ENCODE assay signal across 24 cellular contexts in the genomic region with DNA sequence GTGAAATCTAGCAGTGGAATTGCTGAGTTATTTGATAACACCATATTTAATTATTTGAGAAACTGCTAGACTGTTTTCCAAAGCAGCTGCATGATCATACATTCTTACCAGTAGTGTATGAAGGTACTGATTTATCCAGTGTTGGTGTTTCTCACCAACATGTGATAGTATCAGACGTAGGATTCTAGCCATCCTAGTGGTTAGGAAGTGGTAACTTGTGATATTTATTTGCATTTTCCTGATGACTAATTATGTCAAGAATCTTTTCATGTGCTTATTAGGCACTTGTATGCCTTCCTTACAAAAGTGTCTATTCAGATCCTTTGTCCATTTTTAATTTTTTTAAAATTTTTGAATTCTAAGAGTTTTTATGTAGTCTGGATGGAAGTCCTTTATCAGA. TPM values are rescaled to one million over a fixed set of nuclear protein-coding genes. Genes with fewer than 3 reads are reported as not detected.
DNase-seq lines count a peak whose midpoint lies in the region; ATAC-seq, FAIRE-seq and TF ChIP-seq lines count a peak whose summit lies in the region.
"Had no signal": no experiment of that assay in that cellular context is flagged by ENCODE, and none has a peak within 500 bp of the region (broad histone marks: within the 10 kb centered on the region; RNA-seq: fewer than 3 reads in every experiment).

No MANE protein-coding gene starts in this region.

- H3K9me3 ChIP-seq in keratinocyte (ENCODE audit: control insufficient read depth, low read depth, low read length) (no peaks in the 10 kb centered on the region), kidney (ENCODE audit: control insufficient read depth in 1 of 2, low read length in 2 of 2) (no peaks in the 10 kb centered on the region)
- H3K9me3 ChIP-seq: Peyer's patch, SJSA1 had no signal

- intact Hi-C loops in kidney (cut with DNase I), result no loop called here

- H3K79me2 ChIP-seq in keratinocyte (ENCODE audit: control insufficient read depth, insufficient read depth, low read length), result no peaks in the 10 kb centered on the region

- no peaks in the 10 kb centered on the region for H3K27me3 ChIP-seq in keratinocyte (ENCODE audit: control insufficient read depth, extremely low read depth, insufficient read depth, low read length)
- H3K27me3 ChIP-seq: Peyer's patch, SJSA1 had no signal

- H3K9ac ChIP-seq in keratinocyte (ENCODE audit: control insufficient read depth, extremely low read depth, insufficient read depth, low read length), result no peak overlapping the region
- no peak overlapping the region for H3K9ac ChIP-seq in kidney (ENCODE audit: low read length in 2 of 2)

- H3K27ac ChIP-seq in keratinocyte (ENCODE audit: control insufficient read depth, insufficient read depth, low read length) (no peak overlapping the region), kidney (ENCODE audit: low read depth in 2 of 2, low read length in 2 of 2) (no peak overlapping the region)
- H3K27ac ChIP-seq: Peyer's patch, SJSA1 had no signal

- dilution Hi-C loops in keratinocyte (cut with MboI; ENCODE audit: extremely low pct_ligation_motif_present, low sequenced_read_pairs), result no loop called here

- peaks cover 2% of the 10 kb centered on the region for H3K4me1 ChIP-seq in keratinocyte (ENCODE audit: control insufficient read depth, extremely low read depth, insufficient read depth, low read length)
- H3K4me1 ChIP-seq in kidney (ENCODE audit: control insufficient read depth in 1 of 2, insufficient read depth in 1 of 2, low read depth in 1 of 2, low read length in 2 of 2), result no peaks in the 10 kb centered on the region
- H3K4me1 ChIP-seq: Peyer's patch, SJSA1 had no signal

- no peaks in the 10 kb centered on the region for H3K36me3 ChIP-seq in keratinocyte (ENCODE audit: control insufficient read depth in 2 of 2, extremely low read depth in 1 of 2, insufficient read depth in 2 of 2, low read length in 2 of 2)
- H3K36me3 ChIP-seq in kidney (ENCODE audit: control insufficient read depth in 1 of 2, insufficient read depth in 2 of 2, low read length in 2 of 2), result no peaks in the 10 kb centered on the region
- H3K36me3 ChIP-seq: Peyer's patch, SJSA1 had no signal

- H3K4me3 ChIP-seq in choroid plexus epithelial cell (ENCODE audit: low read depth, low read length) (no peak overlapping the region), keratinocyte (ENCODE audit: control insufficient read depth in 2 of 3, extremely low read depth in 1 of 3, insufficient read depth in 2 of 3, low read depth in 1 of 3, low read length in 3 of 3) (no peak overlapping the region), kidney (ENCODE audit: low read length in 2 of 2) (no peak overlapping the region)
- H3K4me3 ChIP-seq: Peyer's patch, SJSA1 had no signal

- DNase-seq in A172 (ENCODE audit: low spot score) (peak; percentile 57), RPMI7951 (ENCODE audit: low read depth) (peak; percentile 13), choroid plexus epithelial cell (ENCODE audit: low read depth) (peak; percentile 39), keratinocyte (ENCODE audit: low read depth, low spot score) (no peak), kidney (no peak), SW480 (ENCODE audit: low spot score) (no peak)
- DNase-seq: EL, KG1, MV-4-11, NCI-H1105 treated with DMSO at 0.1 percent for 48 hours, NCI-H1694, NCI-H2081, NCI-H2171, NCI-H345, NCI-H524, NCI-H774, Peyer's patch had no signal

- no peaks in the 10 kb centered on the region for H3K9me1 ChIP-seq in keratinocyte (ENCODE audit: control insufficient read depth, extremely low read depth, insufficient read depth, low read length)

- peak; percentile 36 for FAIRE-seq in keratinocyte (lab: Jason Lieb, UNC)
- no peak for FAIRE-seq in kidney (lab: Jason Lieb, UNC)
- FAIRE-seq: A204.1, H54, HTR-8/SVneo had no signal

- ATAC-seq in HG03565 (IDR thresholded peaks at IDR 0.05; ENCODE audit: unreplicated experiment) (no peak), GM18511 (IDR thresholded peaks at IDR 0.05; ENCODE audit: unreplicated experiment) (no peak)
- ATAC-seq: Right ventricle myocardium inferior had no signal

- no peak overlapping the region for H2AFZ ChIP-seq in keratinocyte (ENCODE audit: control insufficient read depth, low read length)

- TF ChIP-seq CTCF in choroid plexus epithelial cell (conservative IDR thresholded peaks at IDR 0.05; ENCODE audit: low read depth, low read length), result no peak
- no peak for TF ChIP-seq CTCF in keratinocyte (optimal IDR thresholded peaks at IDR 0.05 in 1 of 3, IDR thresholded peaks at IDR 0.05 in 1 of 3, conservative IDR thresholded peaks at IDR 0.05 in 1 of 3; ENCODE audit: extremely low read depth in 1 of 3, insufficient read depth in 2 of 3, low read length in 3 of 3)
- TF ChIP-seq CTCF in kidney (IDR thresholded peaks at IDR 0.05; ENCODE audit: borderline replicate concordance, extremely low read depth, insufficient read depth), result no peak

- H4K20me1 ChIP-seq in keratinocyte (ENCODE audit: control insufficient read depth, extremely low read depth, insufficient read depth, low read length), result no peaks in the 10 kb centered on the region

- H3K4me2 ChIP-seq in keratinocyte (ENCODE audit: control insufficient read depth, extremely low read depth, insufficient read depth, low read depth, low read length), result no peak overlapping the region

RNA-seq across cellular contexts. Expression of a gene that starts 54.2 kb away (rescaled TPM):
- 7.0 and 21.8 TPM in 2 replicates for total RNA-seq in A172 (2014; rRNA removed; shearing (Covaris generic))
- 0.10 and 0.24 TPM in 2 replicates for total RNA-seq in RPMI7951 (2014; rRNA removed; shearing (Covaris generic))
- polyA plus RNA-seq in keratinocyte (12.0 to 18.6 TPM (median 12.9 TPM) in 3 replicates), kidney (ENCODE audit: insufficient read depth, low read depth, low replicate concordance) (11.9 TPM)
- 64.6 TPM for polyA plus RNA-seq in keratinocyte (2011; ENCODE audit: low read depth)
- 5.9 and 11.5 TPM in 2 replicates for polyA plus RNA-seq in keratinocyte (2011; cell fraction: cytosol; rRNA removed)
- 31.2 and 35.2 TPM in 2 replicates for polyA plus RNA-seq in keratinocyte (2011; cell fraction: nucleus; rRNA removed)
- polyA plus RNA-seq in keratinocyte (2012; ENCODE audit: low replicate concordance), result 7.5 and 36.7 TPM in 2 replicates
- polyA minus RNA-seq in keratinocyte, result 10.8 to 29.8 TPM (median 24.5 TPM) in 3 replicates
- 7.3 TPM for polyA minus RNA-seq in keratinocyte (2011; cell fraction: cytosol; rRNA and poly(A)+ RNA removed)
- 27.0 and 61.5 TPM in 2 replicates for polyA minus RNA-seq in keratinocyte (2011; cell fraction: nucleus; rRNA and poly(A)+ RNA removed)
- total RNA-seq in kidney, result 42.1 TPM

Comparison
In these comparisons a context has a peak if more than half of its experiments do, and no peak if none do; other contexts are left out.
1. DNase-seq: peak in A172 (single experiment), RPMI7951 (single experiment) and choroid plexus epithelial cell (single experiment); none in keratinocyte (single experiment), kidney (single experiment) and SW480 (single experiment).